7 cellular contexts compared by ENCODE assay signal in genomic region chr7:6381846-6382245, GRCh38. TPM values are rescaled to one million over a fixed set of nuclear protein-coding genes. Genes with fewer than 3 reads are reported as not detected.
DNase-seq lines count a peak whose midpoint lies in the region; ATAC-seq and TF ChIP-seq lines count a peak whose summit lies in the region.
"Not testable (repeated sequence)": the region's sequence is repeated elsewhere in the genome, so short reads cannot be mapped to it uniquely, and the experiment has no call there.

No MANE protein-coding gene starts in this region.

- H3K27me3 ChIP-seq in CD4-positive, alpha-beta memory T cell (ENCODE audit: insufficient read depth, low read length); endodermal cell (ENCODE audit: control insufficient read depth, insufficient read depth, low read length, poor library complexity, severe bottlenecking): not testable (repeated sequence)

- H3K27me3 Mint-ChIP-seq in CD4-positive, alpha-beta memory T cell; IgD-negative memory B cell; activated B cell treated with CpG ODN at 0.5 μM for 24 hours; activated naive CD8-positive, alpha-beta T cell treated with anti-CD3 and anti-CD28 coated beads for 36 hours; endodermal cell (ENCODE audit: insufficient read depth); naive B cell: not testable (repeated sequence)

- intact Hi-C loops in CD4-positive, alpha-beta memory T cell (cut with micrococcal nuclease); activated B cell treated with CpG ODN at 0.5 μM for 24 hours (cut with micrococcal nuclease): not testable (repeated sequence)

- POLR2A ChIA-PET in CD4-positive, alpha-beta memory T cell (lab: Charles Lee; ENCODE audit: partially characterized antibody) = interaction anchor here (1.2 kb wide), 1 partner anchor 10 kb away, joined by 3 read pairs; no protein-coding TSS in a partner anchor
- POLR2A ChIA-PET in activated B cell treated with CpG ODN at 0.5 μM for 24 hours (lab: Charles Lee) = interaction anchor here (0.7 to 2.1 kb wide), 2 partner anchors 30 to 32 kb away, joined by 3 to 5 read pairs; no protein-coding TSS in a partner anchor

- not testable (repeated sequence) for H3K9me3 Mint-ChIP-seq in CD4-positive, alpha-beta memory T cell; IgD-negative memory B cell; activated B cell treated with CpG ODN at 0.5 μM for 24 hours; activated naive CD8-positive, alpha-beta T cell treated with anti-CD3 and anti-CD28 coated beads for 36 hours; endodermal cell; naive B cell; stimulated activated effector memory CD8-positive, alpha-beta T cell treated with anti-CD3 and anti-CD28 coated beads, Interleukin-12 subunit alpha, Interleukin-12 subunit beta, amount 100 ng/mL, for 72 hours

- H3K36me3 Mint-ChIP-seq in CD4-positive, alpha-beta memory T cell = peaks cover 3 to 31% of the 10 kb centered on the region in 2 donors
- H3K36me3 Mint-ChIP-seq in IgD-negative memory B cell, naive B cell: not testable (repeated sequence)
- H3K36me3 Mint-ChIP-seq in activated B cell treated with CpG ODN at 0.5 μM for 24 hours (ENCODE audit: low read depth) (peaks cover 28% of the 10 kb centered on the region), endodermal cell (ENCODE audit: low read depth) (peaks cover 37% of the 10 kb centered on the region)
- H3K36me3 Mint-ChIP-seq in activated naive CD8-positive, alpha-beta T cell treated with anti-CD3 and anti-CD28 coated beads for 36 hours = peaks cover 48% of the 10 kb centered on the region
- peaks cover 70% of the 10 kb centered on the region for H3K36me3 Mint-ChIP-seq in stimulated activated effector memory CD8-positive, alpha-beta T cell treated with anti-CD3 and anti-CD28 coated beads, Interleukin-12 subunit alpha, Interleukin-12 subunit beta, amount 100 ng/mL, for 72 hours

- TF ChIP-seq CTCF in activated B cell treated with CpG ODN at 0.5 μM for 24 hours (IDR thresholded peaks at IDR 0.05); endodermal cell (conservative IDR thresholded peaks at IDR 0.05): not testable (repeated sequence)

- not testable (repeated sequence) for H3K9ac ChIP-seq in endodermal cell (ENCODE audit: extremely low read depth, low read length, poor library complexity, severe bottlenecking)

- CTCF ChIA-PET in CD4-positive, alpha-beta memory T cell (lab: Charles Lee; ENCODE audit: partially characterized antibody); activated B cell treated with CpG ODN at 0.5 μM for 24 hours (lab: Charles Lee): not testable (repeated sequence)

- H3K4me1 ChIP-seq in CD4-positive, alpha-beta memory T cell (ENCODE audit: insufficient read depth, low read length) = peaks cover 83% of the 10 kb centered on the region
- not testable (repeated sequence) for H3K4me1 ChIP-seq in endodermal cell (ENCODE audit: control insufficient read depth, insufficient read depth, low read length)

- H3K27ac ChIP-seq in CD4-positive, alpha-beta memory T cell (ENCODE audit: low read depth, low read length); endodermal cell (ENCODE audit: low read depth, low read length): not testable (repeated sequence)

- H3K36me3 ChIP-seq in CD4-positive, alpha-beta memory T cell (ENCODE audit: insufficient read depth, low read length) = not testable (repeated sequence)
- H3K36me3 ChIP-seq in endodermal cell (ENCODE audit: control insufficient read depth, insufficient read depth, low read length) = peaks cover 36% of the 10 kb centered on the region

- DNase-seq in CD4-positive, alpha-beta memory T cell; activated B cell treated with CpG ODN at 0.5 μM for 24 hours; activated naive CD8-positive, alpha-beta T cell treated with anti-CD3 and anti-CD28 coated beads for 36 hours; endodermal cell; naive B cell; stimulated activated effector memory CD8-positive, alpha-beta T cell treated with anti-CD3 and anti-CD28 coated beads, Interleukin-12 subunit alpha, Interleukin-12 subunit beta, amount 100 ng/mL, for 72 hours (ENCODE audit: low spot score in 2 of 2): not testable (repeated sequence)

- H3K27ac Mint-ChIP-seq in CD4-positive, alpha-beta memory T cell = peak overlapping the region in 5 of 7 donors; percentile 30 to 81 (median 51)
- H3K27ac Mint-ChIP-seq in IgD-negative memory B cell = peak overlapping the region; percentile 67 to 78 (median 73)
- H3K27ac Mint-ChIP-seq in activated B cell treated with CpG ODN at 0.5 μM for 24 hours = peak overlapping the region; percentile 53
- peak overlapping the region; percentile 49 for H3K27ac Mint-ChIP-seq in activated naive CD8-positive, alpha-beta T cell treated with anti-CD3 and anti-CD28 coated beads for 36 hours
- H3K27ac Mint-ChIP-seq in endodermal cell = peak overlapping the region; percentile 30
- H3K27ac Mint-ChIP-seq in naive B cell = peak overlapping the region in 4 of 6 donors; percentile 4 to 78 (median 52)
- H3K27ac Mint-ChIP-seq in stimulated activated effector memory CD8-positive, alpha-beta T cell treated with anti-CD3 and anti-CD28 coated beads, Interleukin-12 subunit alpha, Interleukin-12 subunit beta, amount 100 ng/mL, for 72 hours = peak overlapping the region; percentile 51

- H3K4me1 Mint-ChIP-seq in CD4-positive, alpha-beta memory T cell = peaks cover 57 to 85% (median 74%) of the 10 kb centered on the region in 4 donors
- H3K4me1 Mint-ChIP-seq in IgD-negative memory B cell (peaks cover 59 to 69% (median 67%) of the 10 kb centered on the region in 3 donors), activated B cell treated with CpG ODN at 0.5 μM for 24 hours (peaks cover 82% of the 10 kb centered on the region), endodermal cell (peaks cover 44% of the 10 kb centered on the region), naive B cell (peaks cover 46 to 86% (median 70%) of the 10 kb centered on the region in 3 donors)
- peaks cover 73% of the 10 kb centered on the region for H3K4me1 Mint-ChIP-seq in activated naive CD8-positive, alpha-beta T cell treated with anti-CD3 and anti-CD28 coated beads for 36 hours
- H3K4me1 Mint-ChIP-seq in stimulated activated effector memory CD8-positive, alpha-beta T cell treated with anti-CD3 and anti-CD28 coated beads, Interleukin-12 subunit alpha, Interleukin-12 subunit beta, amount 100 ng/mL, for 72 hours = peaks cover 71% of the 10 kb centered on the region

- H3K9me3 ChIP-seq in CD4-positive, alpha-beta memory T cell (ENCODE audit: control insufficient read depth in 1 of 2, low read length in 2 of 2); endodermal cell (ENCODE audit: control insufficient read depth, low read length): not testable (repeated sequence)

- ATAC-seq in activated B cell treated with CpG ODN at 0.5 μM for 24 hours (ENCODE audit: low read depth) = peak; percentile 43
- peak in 1 of 2 donors; percentile 27 for ATAC-seq in naive B cell (ENCODE audit: low read depth in 2 of 2)
- not testable (repeated sequence) for ATAC-seq in stimulated activated effector memory CD8-positive, alpha-beta T cell treated with anti-CD3 and anti-CD28 coated beads, Interleukin-12 subunit alpha, Interleukin-12 subunit beta, amount 100 ng/mL, for 72 hours

- peak overlapping the region in 1 of 8 donors; percentile 13 for H3K4me3 Mint-ChIP-seq in CD4-positive, alpha-beta memory T cell
- H3K4me3 Mint-ChIP-seq in IgD-negative memory B cell (peak overlapping the region in 3 of 4 donors; percentile 2 to 56 (median 3)), naive B cell (peak overlapping the region in 3 of 8 donors; percentile 3 to 36 (median 26))
- H3K4me3 Mint-ChIP-seq in activated B cell treated with CpG ODN at 0.5 μM for 24 hours; activated naive CD8-positive, alpha-beta T cell treated with anti-CD3 and anti-CD28 coated beads for 36 hours; endodermal cell: not testable (repeated sequence)
- H3K4me3 Mint-ChIP-seq in stimulated activated effector memory CD8-positive, alpha-beta T cell treated with anti-CD3 and anti-CD28 coated beads, Interleukin-12 subunit alpha, Interleukin-12 subunit beta, amount 100 ng/mL, for 72 hours = peak overlapping the region; percentile 6

- WGBS in endodermal cell (ENCODE audit: insufficient coverage in 1 of 2, insufficient read length in 1 of 2), 2 experiments = 96 to 98% methylated on average over 9 to 10 of the region's 11 CpGs

- not testable (repeated sequence) for H3K4me3 ChIP-seq in CD4-positive, alpha-beta memory T cell (ENCODE audit: low read length in 2 of 2); endodermal cell (ENCODE audit: low read length)

RNA-seq across cellular contexts. Expression of gene RAC1, which starts 7.5 kb away (rescaled TPM):
- total RNA-seq in CD4-positive, alpha-beta memory T cell = 10 to 100 TPM; 85.5 to 94.3 TPM
- polyA plus RNA-seq in CD4-positive, alpha-beta memory T cell = 100 to 1,000 TPM; 187 to 283 TPM
- polyA plus RNA-seq in IgD-negative memory B cell (150 TPM), naive B cell (ENCODE audit: low read depth in 6 of 6) (100 to 1,000 TPM; 228 to 346 (median 298) TPM)
- total RNA-seq in activated B cell treated with CpG ODN at 0.5 μM for 24 hours (119 and 122 TPM in 2 replicates), endodermal cell (100 to 1,000 TPM; 236 to 238 TPM)
- total RNA-seq in activated naive CD8-positive, alpha-beta T cell treated with anti-CD3 and anti-CD28 coated beads for 36 hours = 100 to 1,000 TPM; 203 TPM
- 221 TPM for polyA plus RNA-seq in endodermal cell (2013, experiment 1 of 2)
- 214 TPM for polyA plus RNA-seq in endodermal cell (2013, experiment 2 of 2)

RNA-seq across cellular contexts. Expression of gene FAM220A, which starts 33.1 kb away (rescaled TPM):
- 10 to 100 TPM; 17.0 to 18.1 TPM for total RNA-seq in CD4-positive, alpha-beta memory T cell
- polyA plus RNA-seq in CD4-positive, alpha-beta memory T cell = 1 to 10 TPM; 2.6 to 4.7 TPM
- polyA plus RNA-seq in IgD-negative memory B cell = 7.8 TPM
- total RNA-seq in activated B cell treated with CpG ODN at 0.5 μM for 24 hours = 7.1 and 11.4 TPM in 2 replicates
- 10 to 100 TPM; 13.7 to 15.5 TPM for total RNA-seq in activated naive CD8-positive, alpha-beta T cell treated with anti-CD3 and anti-CD28 coated beads for 36 hours
- 10 to 100 TPM; 19.9 to 22.2 TPM for total RNA-seq in endodermal cell
- polyA plus RNA-seq in endodermal cell (2013, experiment 1 of 2) = 24.4 TPM
- polyA plus RNA-seq in endodermal cell (2013, experiment 2 of 2) = 22.3 TPM
- polyA plus RNA-seq in naive B cell (ENCODE audit: low read depth in 6 of 6) = 10 to 100 TPM in 2 of 6 donors, 1 to 10 TPM in 4; 4.3 to 12.2 (median 8.8) TPM
